Comparison of ENCODE assay signal across 2 cellular contexts in genomic region chr17:4777969-4778760, GRCh38.
TF ChIP-seq lines count a peak whose summit lies in the region.

No MANE protein-coding gene starts in this region.

TF ChIP-seq in IMR-90, 13 proteins besides CTCF, POLR2A, EP300 and RAD21:
- no peak for TF ChIP-seq ELK1 (IDR thresholded peaks at IDR 0.05; ENCODE audit: borderline replicate concordance, low read depth, low read length)
- no peak for TF ChIP-seq FOS (IDR thresholded peaks at IDR 0.05; ENCODE audit: low read depth, low read length)
- peak; percentile 79 for TF ChIP-seq CEBPB (IDR thresholded peaks at IDR 0.05; ENCODE audit: low read depth, low read length)
TF ChIP-seq in IMR-90: peak in this region for 1.

TF ChIP-seq in HepG2, 621 proteins besides CTCF, POLR2A, EP300 and RAD21 (continues in another document):
- TF ChIP-seq SMAD3 (CRISPR knock-in tag; IDR thresholded peaks at IDR 0.05) = peak; percentile 77; the same call in 1 of the 2 replicates
- TF ChIP-seq ZNF790 (CRISPR knock-in tag; IDR thresholded peaks at IDR 0.05; ENCODE audit: borderline replicate concordance) = 0 out of 2 replicates have a peak, but pooled peaks have one; percentile 65
- TF ChIP-seq FOXO1 (CRISPR knock-in tag; IDR thresholded peaks at IDR 0.05) = peak; percentile 82
- TF ChIP-seq ZNF660 (CRISPR knock-in tag; IDR thresholded peaks at IDR 0.05; ENCODE audit: borderline replicate concordance, low read depth) = no peak
- 0 out of 2 replicates have a peak, but pooled peaks have one; percentile 51 for TF ChIP-seq SATB2 (CRISPR knock-in tag; IDR thresholded peaks at IDR 0.05)
- no peak for TF ChIP-seq FOXA1 (IDR thresholded peaks at IDR 0.05)
- peak; percentile 91 for TF ChIP-seq FOXA1 (CRISPR knock-in tag; IDR thresholded peaks at IDR 0.05)
- 0 out of 2 replicates have a peak, but pooled peaks have one; percentile 54 for TF ChIP-seq DMAP1 (CRISPR knock-in tag; IDR thresholded peaks at IDR 0.05)
- TF ChIP-seq CCAR2 (optimal IDR thresholded peaks at IDR 0.05; ENCODE audit: low read depth, low read length) = no peak
- 0 out of 2 replicates have a peak, but pooled peaks have one; percentile 30 for TF ChIP-seq ARHGAP35 (CRISPR knock-in tag; IDR thresholded peaks at IDR 0.05; ENCODE audit: borderline replicate concordance)
- TF ChIP-seq AHR (CRISPR knock-in tag; IDR thresholded peaks at IDR 0.05) = peak; percentile 92
- peak; percentile 32; the same call in 1 of the 2 replicates for TF ChIP-seq BCL3 (CRISPR knock-in tag; IDR thresholded peaks at IDR 0.05)
- TF ChIP-seq TBX3 (IDR thresholded peaks at IDR 0.05; ENCODE audit: borderline replicate concordance) = peak; percentile 58; the same call in 1 of the 2 replicates
- no peak for TF ChIP-seq DR1 (CRISPR knock-in tag; IDR thresholded peaks at IDR 0.05)
- TF ChIP-seq CREBL2 (CRISPR knock-in tag; IDR thresholded peaks at IDR 0.05; ENCODE audit: borderline replicate concordance) = no peak
- TF ChIP-seq KAT7 (CRISPR knock-in tag; IDR thresholded peaks at IDR 0.05; ENCODE audit: borderline replicate concordance) = peak; percentile 69; the same call in 1 of the 2 replicates
- TF ChIP-seq ZNF770 (CRISPR knock-in tag; IDR thresholded peaks at IDR 0.05) = peak; percentile 90
- TF ChIP-seq CEBPZ (IDR thresholded peaks at IDR 0.05; ENCODE audit: low read length) = no peak
- TF ChIP-seq ZNF644 (CRISPR knock-in tag; IDR thresholded peaks at IDR 0.05; ENCODE audit: low read depth) = peak; percentile 65; the same call in 1 of the 2 replicates
- peak; percentile 70; the same call in 1 of the 2 replicates for TF ChIP-seq ZC3H13 (CRISPR knock-in tag; IDR thresholded peaks at IDR 0.05)
- TF ChIP-seq ASH2L (IDR thresholded peaks at IDR 0.05; ENCODE audit: insufficient read length, low read depth, low read length) = no peak
- peak; percentile 46; the same call in 1 of the 2 replicates for TF ChIP-seq JUN (CRISPR knock-in tag; IDR thresholded peaks at IDR 0.05)
- TF ChIP-seq ZFY (CRISPR knock-in tag; IDR thresholded peaks at IDR 0.05) = peak; percentile 49
- TF ChIP-seq ADNP (CRISPR knock-in tag; IDR thresholded peaks at IDR 0.05) = 0 out of 2 replicates have a peak, but pooled peaks have one; percentile 10
- TF ChIP-seq, protein P1, sequence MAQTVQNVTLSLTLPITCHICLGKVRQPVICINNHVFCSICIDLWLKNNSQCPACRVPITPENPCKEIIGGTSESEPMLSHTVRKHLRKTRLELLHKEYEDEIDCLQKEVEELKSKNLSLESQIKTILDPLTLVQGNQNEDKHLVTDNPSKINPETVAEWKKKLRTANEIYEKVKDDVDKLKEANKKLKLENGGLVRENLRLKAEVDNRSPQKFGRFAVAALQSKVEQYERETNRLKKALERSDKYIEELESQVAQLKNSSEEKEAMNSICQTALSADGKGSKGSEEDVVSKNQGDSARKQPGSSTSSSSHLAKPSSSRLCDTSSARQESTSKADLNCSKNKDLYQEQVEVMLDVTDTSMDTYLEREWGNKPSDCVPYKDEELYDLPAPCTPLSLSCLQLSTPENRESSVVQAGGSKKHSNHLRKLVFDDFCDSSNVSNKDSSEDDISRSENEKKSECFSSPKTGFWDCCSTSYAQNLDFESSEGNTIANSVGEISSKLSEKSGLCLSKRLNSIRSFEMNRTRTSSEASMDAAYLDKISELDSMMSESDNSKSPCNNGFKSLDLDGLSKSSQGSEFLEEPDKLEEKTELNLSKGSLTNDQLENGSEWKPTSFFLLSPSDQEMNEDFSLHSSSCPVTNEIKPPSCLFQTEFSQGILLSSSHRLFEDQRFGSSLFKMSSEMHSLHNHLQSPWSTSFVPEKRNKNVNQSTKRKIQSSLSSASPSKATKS (CRISPR knock-in tag; IDR thresholded peaks at IDR 0.05) = no peak
- peak; percentile 82; the same call in 1 of the 2 replicates for TF ChIP-seq ZBTB20 (CRISPR knock-in tag; IDR thresholded peaks at IDR 0.05; ENCODE audit: borderline replicate concordance, low read depth)
- TF ChIP-seq ZNF678 (CRISPR knock-in tag; IDR thresholded peaks at IDR 0.05) = no peak
- TF ChIP-seq ZNF496 (CRISPR knock-in tag; IDR thresholded peaks at IDR 0.05; ENCODE audit: insufficient replicate concordance) = no peak
- TF ChIP-seq KIAA2018 (CRISPR knock-in tag; IDR thresholded peaks at IDR 0.05; ENCODE audit: borderline replicate concordance) = no peak
- TF ChIP-seq RBFOX2 (IDR thresholded peaks at IDR 0.05; ENCODE audit: low read depth, low read length) = no peak
- peak; percentile 67; the same call in 1 of the 2 replicates for TF ChIP-seq ZNF780A (CRISPR knock-in tag; IDR thresholded peaks at IDR 0.05)
- no peak for TF ChIP-seq TRAFD1 (CRISPR knock-in tag; IDR thresholded peaks at IDR 0.05; ENCODE audit: borderline replicate concordance)
- TF ChIP-seq FOSL1 (CRISPR knock-in tag; IDR thresholded peaks at IDR 0.05; ENCODE audit: borderline replicate concordance) = peak; percentile 29; the same call in 1 of the 2 replicates
- no peak for TF ChIP-seq FOXO4 (CRISPR knock-in tag; conservative IDR thresholded peaks at IDR 0.05)
- TF ChIP-seq SIX4 (CRISPR knock-in tag; IDR thresholded peaks at IDR 0.05) = peak; percentile 74
- no peak for TF ChIP-seq ZC3H4 (CRISPR knock-in tag; IDR thresholded peaks at IDR 0.05; ENCODE audit: borderline replicate concordance)
